Comparison of ENCODE assay signal across 9 cellular contexts in genomic region chr7:100674441-100675407, GRCh38. TPM values are rescaled to one million over a fixed set of nuclear protein-coding genes. Genes with fewer than 3 reads are reported as not detected.
DNase-seq lines count a peak whose midpoint lies in the region; ATAC-seq and TF ChIP-seq lines count a peak whose summit lies in the region.
"Had no signal": no experiment of that assay in that cellular context is flagged by ENCODE, and none has a peak within 500 bp of the region (broad histone marks: within the 10 kb centered on the region; RNA-seq: fewer than 3 reads in every experiment).

No MANE protein-coding gene starts in this region.

- peaks cover 33% of the 10 kb centered on the region for H3K4me1 Mint-ChIP-seq in activated naive CD4-positive, alpha-beta T cell treated with anti-CD3 and anti-CD28 coated beads, Interleukin-2, amount 10 ng/mL, durations not matched to agents 7 days and 5 days

- H3K9ac ChIP-seq in ES-I3 (ENCODE audit: low read depth, low read length), result peak overlapping the region; percentile 84

- H3K27ac ChIP-seq in heart right ventricle, result peak overlapping the region; percentile 78 to 100 (median 98)

- H3K36me3 ChIP-seq in ES-I3 (ENCODE audit: insufficient read depth, low read length), result no peaks in the 10 kb centered on the region
- H3K36me3 ChIP-seq in heart right ventricle, result peaks cover 0 to 36% (median 29%) of the 10 kb centered on the region in 9 donors

- no peaks in the 10 kb centered on the region for H3K9me3 ChIP-seq in ES-I3 (ENCODE audit: control insufficient read depth, insufficient read depth, low read length)
- H3K9me3 ChIP-seq in heart right ventricle, result no peaks in the 10 kb centered on the region

- intact Hi-C loops in heart right ventricle (cut with DNase I), result loop anchor here in 5 of 10 donors (2.0 to 10.0 kb wide), 6 partner anchors 16 to 242 kb away; partner anchors contain the start of genes MOSPD3 (in 2 of the 5) and TSC22D4 (in 1 of the 5)

- no peaks in the 10 kb centered on the region for H3K9me3 Mint-ChIP-seq in activated naive CD4-positive, alpha-beta T cell treated with anti-CD3 and anti-CD28 coated beads, Interleukin-2, amount 10 ng/mL, durations not matched to agents 7 days and 5 days

- DNase-seq in NCI-H1092 (lab: John Stamatoyannopoulos, UW) (peak; percentile 48), heart right ventricle (peak in 1 of 2 donors; percentile 38), putamen (ENCODE audit: low spot score) (peak; percentile 32), NCI-H1436 (lab: John Stamatoyannopoulos, UW) (no peak)
- DNase-seq in activated naive CD4-positive, alpha-beta T cell treated with anti-CD3 and anti-CD28 coated beads, Interleukin-2, amount 10 ng/mL, durations not matched to agents 7 days and 5 days, result no peak

- peak overlapping the region; percentile 95 to 99 (median 96) for H3K4me3 ChIP-seq in heart right ventricle

- no peaks in the 10 kb centered on the region for H3K27me3 ChIP-seq in heart right ventricle

- peak overlapping the region; percentile 97 for H3K4me3 Mint-ChIP-seq in activated naive CD4-positive, alpha-beta T cell treated with anti-CD3 and anti-CD28 coated beads, Interleukin-2, amount 10 ng/mL, durations not matched to agents 7 days and 5 days

- H3K27me3 Mint-ChIP-seq in activated naive CD4-positive, alpha-beta T cell treated with anti-CD3 and anti-CD28 coated beads, Interleukin-2, amount 10 ng/mL, durations not matched to agents 7 days and 5 days, result peaks cover 19% of the 10 kb centered on the region

- H3K27ac Mint-ChIP-seq in activated naive CD4-positive, alpha-beta T cell treated with anti-CD3 and anti-CD28 coated beads, Interleukin-2, amount 10 ng/mL, durations not matched to agents 7 days and 5 days, result peak overlapping the region; percentile 95

- TF ChIP-seq CTCF in heart right ventricle (IDR thresholded peaks at IDR 0.05), result no peak

- H3K4me1 ChIP-seq in ES-I3 (ENCODE audit: insufficient read depth, low read length) (no peaks in the 10 kb centered on the region), heart right ventricle (peaks cover 0 to 46% (median 23%) of the 10 kb centered on the region in 9 donors)

- CTCF ChIA-PET in activated naive CD4-positive, alpha-beta T cell treated with anti-CD3 and anti-CD28 coated beads, Interleukin-2, amount 10 ng/mL, durations not matched to agents 7 days and 5 days (lab: Charles Lee), result interaction anchor here (0.9 to 5.2 kb wide), 3 partner anchors 17 to 63 kb away, joined by 3 to 23 read pairs (median 3); partner anchors contain the start of gene MOSPD3

- peaks cover 30% of the 10 kb centered on the region for H3K36me3 Mint-ChIP-seq in activated naive CD4-positive, alpha-beta T cell treated with anti-CD3 and anti-CD28 coated beads, Interleukin-2, amount 10 ng/mL, durations not matched to agents 7 days and 5 days

- WGBS in heart right ventricle, 2 donors, result 0% methylated on average over 75 to 82 of the region's 82 CpGs

- peak in 1 of 8 donors; percentile 1 for ATAC-seq in heart right ventricle
- no peak for ATAC-seq in HG03280 (IDR thresholded peaks at IDR 0.05; ENCODE audit: unreplicated experiment)
- ATAC-seq in GM21717 (IDR thresholded peaks at IDR 0.05; ENCODE audit: unreplicated experiment), result no peak

RNA-seq across cellular contexts. Expression of gene GNB2, which starts 1.2 kb away (rescaled TPM):
- 100 to 1,000 TPM in 7 of 10 donors, 10 to 100 TPM in 3; 91.6 to 150 (median 106) TPM for total RNA-seq in heart right ventricle
- polyA plus RNA-seq in heart right ventricle, result 100 to 1,000 TPM in 1 of 2 donors, 10 to 100 TPM in 1; 32.8 to 227 TPM

RNA-seq across cellular contexts. Expression of gene ACTL6B, which starts 18.5 kb away (rescaled TPM):
- not detected for total RNA-seq in heart right ventricle
- polyA plus RNA-seq in heart right ventricle, result not detected
- total RNA-seq: SK-MEL-5 had no signal

RNA-seq across cellular contexts. Expression of gene GIGYF1, which starts 19.3 kb away (rescaled TPM):
- total RNA-seq in heart right ventricle, result 10 to 100 TPM; 20.5 to 33.9 (median 24.2) TPM
- 10 to 100 TPM in 1 of 2 donors, 1 to 10 TPM in 1; 9.4 to 47.3 TPM for polyA plus RNA-seq in heart right ventricle

RNA-seq across cellular contexts. Expression of gene POP7, which starts 31.2 kb away (rescaled TPM):
- total RNA-seq in heart right ventricle, result 10 to 100 TPM; 23.2 to 34.9 (median 25.3) TPM
- polyA plus RNA-seq in heart right ventricle, result 10 to 100 TPM; 35.5 to 71.5 TPM

RNA-seq across cellular contexts. Expression of gene TFR2, which starts 33.4 kb away (rescaled TPM):
- under 1 TPM in 3 of 10 donors, not detected in 7; 0.20 to 0.57 (median 0.49) TPM for total RNA-seq in heart right ventricle
- under 1 TPM; 0.29 to 0.58 TPM for polyA plus RNA-seq in heart right ventricle

Comparison
In these comparisons a context has a peak if more than half of its experiments do, and no peak if none do; other contexts are left out.
1. DNase-seq: peak in NCI-H1092 (single experiment) and putamen (single experiment); none in activated naive CD4-positive, alpha-beta T cell treated with anti-CD3 and anti-CD28 coated beads, Interleukin-2, amount 10 ng/mL, durations not matched to agents 7 days and 5 days (single experiment) and NCI-H1436 (single experiment).